1 cellular context compared by ENCODE assay signal in the genomic region with DNA sequence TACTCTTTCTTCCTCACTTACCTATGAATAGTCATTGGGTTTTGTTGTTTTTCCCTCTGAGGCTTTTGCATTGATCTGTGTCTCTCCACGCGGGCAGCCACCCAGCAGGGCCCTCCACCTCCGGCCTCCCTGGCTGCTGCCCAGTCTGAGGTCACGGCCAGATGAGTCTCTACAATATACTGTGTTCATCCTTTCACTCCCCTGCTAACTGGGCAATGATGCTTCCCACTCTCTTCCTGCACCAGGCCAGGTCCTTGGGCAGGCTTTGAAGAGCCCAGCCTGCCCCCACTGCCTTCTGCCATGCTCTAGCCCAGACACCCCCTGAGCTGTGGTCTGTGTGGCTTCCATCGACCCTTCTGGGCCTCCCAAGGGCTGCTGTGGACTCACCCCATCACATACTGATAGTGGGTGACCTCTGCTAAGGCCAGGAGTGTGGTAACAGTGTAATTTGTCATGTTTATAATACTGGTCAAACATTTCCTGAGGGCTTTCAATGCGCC.
TF ChIP-seq lines count a peak whose summit lies in the region.

No MANE protein-coding gene starts in this region.

TF ChIP-seq in GM12878, 131 proteins besides CTCF, POLR2A, EP300 and RAD21:
- TF ChIP-seq MEF2A (IDR thresholded peaks at IDR 0.05; ENCODE audit: insufficient read depth, low read depth, low read length) = no peak
- no peak for TF ChIP-seq NR2F1 (conservative IDR thresholded peaks at IDR 0.05)
- no peak for TF ChIP-seq ZNF217 (IDR thresholded peaks at IDR 0.05)
- TF ChIP-seq, protein P1, sequence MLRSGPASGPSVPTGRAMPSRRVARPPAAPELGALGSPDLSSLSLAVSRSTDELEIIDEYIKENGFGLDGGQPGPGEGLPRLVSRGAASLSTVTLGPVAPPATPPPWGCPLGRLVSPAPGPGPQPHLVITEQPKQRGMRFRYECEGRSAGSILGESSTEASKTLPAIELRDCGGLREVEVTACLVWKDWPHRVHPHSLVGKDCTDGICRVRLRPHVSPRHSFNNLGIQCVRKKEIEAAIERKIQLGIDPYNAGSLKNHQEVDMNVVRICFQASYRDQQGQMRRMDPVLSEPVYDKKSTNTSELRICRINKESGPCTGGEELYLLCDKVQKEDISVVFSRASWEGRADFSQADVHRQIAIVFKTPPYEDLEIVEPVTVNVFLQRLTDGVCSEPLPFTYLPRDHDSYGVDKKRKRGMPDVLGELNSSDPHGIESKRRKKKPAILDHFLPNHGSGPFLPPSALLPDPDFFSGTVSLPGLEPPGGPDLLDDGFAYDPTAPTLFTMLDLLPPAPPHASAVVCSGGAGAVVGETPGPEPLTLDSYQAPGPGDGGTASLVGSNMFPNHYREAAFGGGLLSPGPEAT (IDR thresholded peaks at IDR 0.05; ENCODE audit: low read depth) = no peak
- TF ChIP-seq ZBED1 (IDR thresholded peaks at IDR 0.05; ENCODE audit: borderline replicate concordance) = no peak
